ENCODE assay signal across 7 cellular contexts in the genomic region with DNA sequence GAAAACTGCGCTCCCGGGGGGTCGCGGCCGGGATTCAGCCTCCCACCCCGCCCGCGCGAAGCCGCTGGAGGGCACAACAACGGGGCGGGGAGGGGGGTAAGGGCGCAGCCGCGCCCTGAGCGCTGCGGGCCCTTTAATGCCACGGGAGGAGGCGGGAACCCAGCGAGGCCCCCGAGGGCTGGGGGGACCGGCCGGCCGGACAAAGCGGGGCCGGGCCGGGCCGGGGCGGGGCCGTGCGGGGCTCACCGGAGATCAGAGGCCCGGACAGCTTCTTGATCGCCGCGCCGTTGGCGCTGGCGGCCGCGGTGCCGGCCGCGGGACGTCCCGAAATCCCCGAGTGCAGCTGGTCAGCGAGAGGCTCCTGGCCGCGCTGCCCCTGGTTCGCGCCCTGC. TPM values are rescaled to one million over a fixed set of nuclear protein-coding genes. Genes with fewer than 3 reads are reported as not detected.
DNase-seq lines count a peak whose midpoint lies in the region; ATAC-seq and TF ChIP-seq lines count a peak whose summit lies in the region.

No MANE protein-coding gene starts in this region.

- H3K4me1 ChIP-seq in thyroid gland = peaks cover 16 to 21% of the 10 kb centered on the region in 2 donors

- TF ChIP-seq EP300 in Ishikawa (IDR thresholded peaks at IDR 0.05; ENCODE audit: borderline replicate concordance) = no peak

- H3K27me3 ChIP-seq in thyroid gland = no peaks in the 10 kb centered on the region

- ATAC-seq in left lobe of liver = peak; percentile 10

- H3K27ac ChIP-seq in thyroid gland = peak overlapping the region; percentile 73 to 80 (median 77)

- H3K4me3 ChIP-seq in choroid plexus epithelial cell (ENCODE audit: low read depth, low read length) = peak overlapping the region; percentile 71
- H3K4me3 ChIP-seq in thyroid gland (replicated peaks in 1 of 3) = peak overlapping the region; percentile 24 to 75 (median 64)

- no peak for TF ChIP-seq CTCF in choroid plexus epithelial cell (conservative IDR thresholded peaks at IDR 0.05; ENCODE audit: low read depth, low read length)
- TF ChIP-seq CTCF in thyroid gland (IDR thresholded peaks at IDR 0.05) = no peak

- WGBS in thyroid gland, 2 donors = no CpG with 5 or more reads among the region's 52 CpGs

- TF ChIP-seq RAD21 in Ishikawa (IDR thresholded peaks at IDR 0.05; ENCODE audit: low read depth) = no peak

- H3K36me3 ChIP-seq in thyroid gland = no peaks in the 10 kb centered on the region

- DNase-seq in choroid plexus epithelial cell (ENCODE audit: low read depth) = peak; percentile 30
- DNase-seq in left lobe of liver (ENCODE audit: low spot score) = no peak
- peak; percentile 51 to 53 for DNase-seq in thyroid gland
- no peak for DNase-seq in activated CD4-positive, CD25-positive, alpha-beta regulatory T cell (lab: John Stamatoyannopoulos, UW)
- DNase-seq in SIG-M5 treated with dmso at 0.1 percent for 504 hours (lab: John Stamatoyannopoulos, UW; ENCODE audit: unreplicated experiment) = no peak
- no peak for DNase-seq in stimulated activated CD4-positive, alpha-beta T cell treated with anti-CD3 and anti-CD28 coated beads, Interleukin-2, amount 100 ng/mL, for 24 hours

- intact Hi-C loops in thyroid gland (cut with DNase I) = loop anchor here (10.0 kb wide), 1 partner anchor 180 kb away; no protein-coding TSS in a partner anchor

- TF ChIP-seq POLR2A in thyroid gland (IDR thresholded peaks at IDR 0.05) = no peak

- H3K9me3 ChIP-seq in thyroid gland = no peaks in the 10 kb centered on the region

TF ChIP-seq in Ishikawa, 13 proteins besides CTCF, POLR2A, EP300 and RAD21:
- TF ChIP-seq NFIC (IDR thresholded peaks at IDR 0.05) (peak; percentile 22; the same call in 1 of the 2 replicates), ZBTB7A (IDR thresholded peaks at IDR 0.05; ENCODE audit: low read depth) (no peak), EGR1 (IDR thresholded peaks at IDR 0.05) (0 out of 2 replicates have a peak, but pooled peaks have one; percentile 3)

RNA-seq across cellular contexts. Expression of gene CDKN1C, which starts 1.2 kb away (rescaled TPM):
- total RNA-seq in left lobe of liver = 8.4 TPM
- total RNA-seq in thyroid gland = 10 to 100 TPM; 12.6 to 29.7 (median 16.8) TPM

RNA-seq across cellular contexts. Expression of gene PHLDA2, which starts 44.8 kb away (rescaled TPM):
- total RNA-seq in left lobe of liver (1.3 TPM), thyroid gland (1 to 10 TPM in 2 of 4 donors, under 1 TPM in 1, not detected in 1; 0.93 to 3.7 (median 2.3) TPM)

Comparison
In these comparisons a context has a peak if more than half of its experiments do, and no peak if none do; other contexts are left out.
1. DNase-seq: peak in choroid plexus epithelial cell (single experiment) and thyroid gland (2 of 2); none in left lobe of liver (single experiment), activated CD4-positive, CD25-positive, alpha-beta regulatory T cell (0 of 4), SIG-M5 treated with dmso at 0.1 percent for 504 hours (single experiment) and stimulated activated CD4-positive, alpha-beta T cell treated with anti-CD3 and anti-CD28 coated beads, Interleukin-2, amount 100 ng/mL, for 24 hours (0 of 2).